In genomic region chr11:2390871-2391662, GRCh38 we compare ENCODE assay signal across 10 cellular contexts. TPM values are rescaled to one million over a fixed set of nuclear protein-coding genes. Genes with fewer than 3 reads are reported as not detected.
DNase-seq lines count a peak whose midpoint lies in the region; ATAC-seq and TF ChIP-seq lines count a peak whose summit lies in the region.
"Had no signal": no experiment of that assay in that cellular context is flagged by ENCODE, and none has a peak within 500 bp of the region (broad histone marks: within the 10 kb centered on the region; RNA-seq: fewer than 3 reads in every experiment).

No MANE protein-coding gene starts in this region.

- H3K27me3 ChIP-seq in IMR-90 (ENCODE audit: control insufficient read depth, insufficient read depth, low read length) (no peaks in the 10 kb centered on the region), transverse colon (no peaks in the 10 kb centered on the region), thyroid gland (no peaks in the 10 kb centered on the region)

- peak overlapping the region; percentile 67 for H3K27ac Mint-ChIP-seq in activated B cell treated with CpG ODN at 0.5 μM for 24 hours
- no peak overlapping the region for H3K27ac Mint-ChIP-seq in activated CD4-positive, alpha-beta memory T cell treated with anti-CD3 and anti-CD28 coated beads for 36 hours

- peak overlapping the region; percentile 39 for H4K91ac ChIP-seq in IMR-90 (ENCODE audit: insufficient read depth, low read depth, low read length)

- POLR2A ChIA-PET in IMR-90 (lab: Charles Lee; ENCODE audit: unreplicated experiment) (no interaction called here), activated B cell treated with CpG ODN at 0.5 μM for 24 hours (lab: Charles Lee) (interaction anchor here (0.6 to 2.2 kb wide), 5 partner anchors 8 to 518 kb away, joined by 3 to 16 read pairs (median 4); partner anchors contain the start of genes CD81 and TSSC4)
- POLR2A ChIA-PET in activated CD4-positive, alpha-beta memory T cell treated with anti-CD3 and anti-CD28 coated beads for 36 hours (lab: Charles Lee) = interaction anchor here (1.9 kb wide), 1 partner anchor 14 kb away, joined by 5 read pairs; the partner anchor contains the start of gene CD81

- WGBS in IMR-90 (ENCODE audit: extremely low coverage in 2 of 2, insufficient read length in 1 of 2), 2 experiments = 85% methylated on average over 8 of the region's 16 CpGs; no CpG with 5 or more reads in 1 of the 2 experiments
- WGBS in transverse colon (ENCODE audit: low coverage in 1 of 2), 2 donors = 72% methylated on average over 15 of the region's 16 CpGs; no CpG with 5 or more reads in 1 of the 2 donors
- WGBS in thyroid gland, 2 donors = 82 to 92% methylated on average over 9 to 13 of the region's 16 CpGs

- H3K18ac ChIP-seq in IMR-90 (ENCODE audit: low read depth, low read length) = no peak overlapping the region

- H3K36me3 Mint-ChIP-seq in activated B cell treated with CpG ODN at 0.5 μM for 24 hours (ENCODE audit: low read depth) = peaks cover 14% of the 10 kb centered on the region
- peaks cover 3% of the 10 kb centered on the region for H3K36me3 Mint-ChIP-seq in activated CD4-positive, alpha-beta memory T cell treated with anti-CD3 and anti-CD28 coated beads for 36 hours

- TF ChIP-seq POLR2A in IMR-90 (IDR thresholded peaks at IDR 0.05; ENCODE audit: low read depth, low read length) = no peak
- no peak for TF ChIP-seq POLR2A in transverse colon (IDR thresholded peaks at IDR 0.05)
- TF ChIP-seq POLR2A in thyroid gland (IDR thresholded peaks at IDR 0.05) = no peak

- H2AK5ac ChIP-seq in IMR-90 (ENCODE audit: low read depth, low read length) = peak overlapping the region; percentile 96

- H3K4me1 Mint-ChIP-seq in activated B cell treated with CpG ODN at 0.5 μM for 24 hours = peaks cover 85% of the 10 kb centered on the region
- H3K4me1 Mint-ChIP-seq in activated CD4-positive, alpha-beta memory T cell treated with anti-CD3 and anti-CD28 coated beads for 36 hours (ENCODE audit: low read depth) = peaks cover 19% of the 10 kb centered on the region

- peak overlapping the region; percentile 64 for H2AFZ ChIP-seq in IMR-90 (replicated peaks; ENCODE audit: low read length, poor library complexity)
- H2AFZ ChIP-seq: PC-9 had no signal

- H2BK15ac ChIP-seq in IMR-90 (ENCODE audit: low read depth, low read length) = no peak overlapping the region; the same call in 2 of the 3 replicates

- no peaks in the 10 kb centered on the region for H3K27me3 Mint-ChIP-seq in activated B cell treated with CpG ODN at 0.5 μM for 24 hours
- H3K27me3 Mint-ChIP-seq in activated CD4-positive, alpha-beta memory T cell treated with anti-CD3 and anti-CD28 coated beads for 36 hours = no peaks in the 10 kb centered on the region

- CTCF ChIA-PET in IMR-90 (lab: Yijun Ruan, JAX) = interaction anchor here (1.1 kb wide), 1 partner anchor 85 kb away, joined by 3 read pairs; no protein-coding TSS in a partner anchor
- CTCF ChIA-PET in activated B cell treated with CpG ODN at 0.5 μM for 24 hours (lab: Charles Lee) = interaction anchor here (1.6 kb wide), 1 partner anchor 30 kb away, joined by 3 read pairs; no protein-coding TSS in a partner anchor
- CTCF ChIA-PET in activated CD4-positive, alpha-beta memory T cell treated with anti-CD3 and anti-CD28 coated beads for 36 hours (lab: Charles Lee) = no interaction called here

- H2BK120ac ChIP-seq in IMR-90 (ENCODE audit: low read depth, low read length) = peak overlapping the region; percentile 40

- no peak overlapping the region for H2BK20ac ChIP-seq in IMR-90 (ENCODE audit: low read depth, low read length)

- peak overlapping the region; percentile 72 for H3K4ac ChIP-seq in IMR-90 (ENCODE audit: low read depth, low read length)

- H2BK5ac ChIP-seq in IMR-90 (ENCODE audit: low read depth, low read length, poor library complexity, severe bottlenecking) = peak overlapping the region; percentile 49

- H3K4me3 Mint-ChIP-seq in activated B cell treated with CpG ODN at 0.5 μM for 24 hours = no peak overlapping the region
- no peak overlapping the region for H3K4me3 Mint-ChIP-seq in activated CD4-positive, alpha-beta memory T cell treated with anti-CD3 and anti-CD28 coated beads for 36 hours

- no peak for TF ChIP-seq RAD21 in IMR-90 (IDR thresholded peaks at IDR 0.05; ENCODE audit: low read length)

- BruUV-seq in IMR-90 (replicated peaks; lab: Mats Ljungman, UMichigan) = no TSS peak

- peak; percentile 89 for ATAC-seq in IMR-90 (ENCODE audit: low read depth)
- peak; percentile 13 for ATAC-seq in activated B cell treated with CpG ODN at 0.5 μM for 24 hours (ENCODE audit: low read depth)
- no peak for ATAC-seq in HG03159 (IDR thresholded peaks at IDR 0.05; ENCODE audit: unreplicated experiment)

- peaks cover 19 to 59% of the 10 kb centered on the region in 2 experiments for H3K79me1 ChIP-seq in IMR-90 (ENCODE audit: low read depth in 1 of 2, low read length in 2 of 2)

- H4K5ac ChIP-seq in IMR-90 (ENCODE audit: low read depth, low read length) = no peak overlapping the region

- H3K27ac ChIP-seq in IMR-90 (ENCODE audit: insufficient read depth, low read length) (peak overlapping the region; percentile 73), transverse colon (peak overlapping the region; percentile 75 to 99 (median 92)), thyroid gland (peak overlapping the region in 1 of 3 donors; percentile 3)
- H3K27ac ChIP-seq: PC-9 had no signal

- H3K9me1 ChIP-seq in IMR-90 (ENCODE audit: insufficient read depth, low read length) = peaks cover 4% of the 10 kb centered on the region; the same call in 1 of the 2 replicates

- H3K14ac ChIP-seq in IMR-90 (replicated peaks; ENCODE audit: low read depth, low read length) = peak overlapping the region; percentile 63; the same call in 1 of the 2 replicates

- H3K36me3 ChIP-seq in IMR-90 (ENCODE audit: control insufficient read depth, insufficient read depth, low read length) (peaks cover 41% of the 10 kb centered on the region), transverse colon (no peaks in the 10 kb centered on the region), thyroid gland (peaks cover 17 to 31% of the 10 kb centered on the region in 2 donors)

- no peak overlapping the region for H3K4me2 ChIP-seq in IMR-90 (ENCODE audit: low read depth, low read length)
- H3K4me2 ChIP-seq: PC-9 had no signal

- no peak overlapping the region for H3K9ac ChIP-seq in IMR-90 (ENCODE audit: low read depth, low read length)

- TF ChIP-seq EP300 in transverse colon (IDR thresholded peaks at IDR 0.05; ENCODE audit: low read depth) = no peak

- H3K9me3 ChIP-seq in IMR-90 (ENCODE audit: control insufficient read depth, insufficient read depth, low read length) (no peaks in the 10 kb centered on the region), transverse colon (no peaks in the 10 kb centered on the region), thyroid gland (no peaks in the 10 kb centered on the region)

- H3K23ac ChIP-seq in IMR-90 (ENCODE audit: low read depth, low read length) = no peak overlapping the region

- DNase-seq in IMR-90 (peak; percentile 78), activated B cell treated with CpG ODN at 0.5 μM for 24 hours (no peak), iris pigment epithelial cell (ENCODE audit: low read depth) (peak; percentile 61), transverse colon (peak; percentile 61), thyroid gland (no peak), CD1c-positive myeloid dendritic cell (ENCODE audit: extremely low spot score) (no peak)
- DNase-seq in activated CD4-positive, alpha-beta memory T cell treated with anti-CD3 and anti-CD28 coated beads for 36 hours = no peak
- DNase-seq: GOT3 had no signal

- peak overlapping the region; percentile 49 to 75; a peak in 3 of 4 replicates for H4K8ac ChIP-seq in IMR-90 (ENCODE audit: low read depth in 2 of 2, low read length in 2 of 2)

- in situ Hi-C loops in IMR-90 (cut with MboI; ENCODE audit: low sequenced_read_pairs) = no loop called here
- in situ Hi-C loops in transverse colon (cut with MboI; ENCODE audit: low pct_ligation_motif_present in 1 of 4, low pct_unique_long_range_greater_than_20kb in 1 of 4, low sequenced_read_pairs in 3 of 4) = no loop called here

- H3K56ac ChIP-seq in IMR-90 (ENCODE audit: extremely low read depth, insufficient read depth, low read length) = 0 out of 2 replicates have a peak overlapping the region, but pooled peaks have one; percentile 3

- TF ChIP-seq CTCF in IMR-90 (conservative IDR thresholded peaks at IDR 0.05; ENCODE audit: low read depth, low read length) (no peak), activated B cell treated with CpG ODN at 0.5 μM for 24 hours (IDR thresholded peaks at IDR 0.05) (no peak), transverse colon (IDR thresholded peaks at IDR 0.05) (no peak), thyroid gland (IDR thresholded peaks at IDR 0.05) (no peak)

- peaks cover 37% of the 10 kb centered on the region for H3K4me1 ChIP-seq in IMR-90 (ENCODE audit: control insufficient read depth, insufficient read depth, low read length)
- H3K4me1 ChIP-seq in transverse colon = peaks cover 50 to 62% (median 58%) of the 10 kb centered on the region in 4 donors
- peaks cover 37 to 51% of the 10 kb centered on the region in 2 donors for H3K4me1 ChIP-seq in thyroid gland

- intact Hi-C loops in IMR-90 (cut with micrococcal nuclease) (no loop called here), activated B cell treated with CpG ODN at 0.5 μM for 24 hours (cut with micrococcal nuclease) (loop anchor here (5.0 kb wide), 1 partner anchor 249 kb away; no protein-coding TSS in a partner anchor), transverse colon (cut with DNase I; ENCODE audit: low total_unique reads) (no loop called here), thyroid gland (cut with DNase I) (no loop called here)
- intact Hi-C loops in activated CD4-positive, alpha-beta memory T cell treated with anti-CD3 and anti-CD28 coated beads for 36 hours (cut with micrococcal nuclease) = no loop called here

- no peak overlapping the region for H3K4me3 ChIP-seq in IMR-90 (ENCODE audit: insufficient read depth, low read depth, low read length)
- H3K4me3 ChIP-seq in transverse colon = no peak overlapping the region
- no peak overlapping the region for H3K4me3 ChIP-seq in thyroid gland (replicated peaks in 1 of 3)
- H3K4me3 ChIP-seq: PC-9 had no signal

- H3K9me3 Mint-ChIP-seq in activated B cell treated with CpG ODN at 0.5 μM for 24 hours = no peaks in the 10 kb centered on the region
- H3K9me3 Mint-ChIP-seq in activated CD4-positive, alpha-beta memory T cell treated with anti-CD3 and anti-CD28 coated beads for 36 hours = no peaks in the 10 kb centered on the region

- dilution Hi-C loops in IMR-90 (cut with HindIII; ENCODE audit: low sequenced_read_pairs, unreplicated experiment) = no loop called here

- peaks cover 62% of the 10 kb centered on the region for H4K20me1 ChIP-seq in IMR-90 (ENCODE audit: insufficient read depth, low read length)

- H2AK9ac ChIP-seq in IMR-90 (replicated peaks; ENCODE audit: low read depth, low read length, poor library complexity) = peak overlapping the region; percentile 97

RNA-seq across cellular contexts. Expression of gene TSSC4, which starts 9.5 kb away (rescaled TPM):
- total RNA-seq in IMR-90 (2012; rRNA removed) = 40.0 and 45.3 TPM in 2 replicates
- 34.9 and 43.2 TPM in 2 replicates for polyA plus RNA-seq in IMR-90 (2012; rRNA removed)
- polyA plus RNA-seq in IMR-90 (2012; cell fraction: cytosol; rRNA removed) = 31.3 and 46.1 TPM in 2 replicates
- polyA plus RNA-seq in IMR-90 (2012; cell fraction: nucleus; rRNA removed; ENCODE audit: low replicate concordance) = 40.8 and 137 TPM in 2 replicates
- 59.4 and 59.7 TPM in 2 replicates for total RNA-seq in activated B cell treated with CpG ODN at 0.5 μM for 24 hours
- 10 to 100 TPM; 13.3 to 38.9 (median 36.0) TPM for total RNA-seq in transverse colon
- total RNA-seq in activated CD4-positive, alpha-beta memory T cell treated with anti-CD3 and anti-CD28 coated beads for 36 hours = 10 to 100 TPM; 33.8 to 40.2 TPM
- total RNA-seq in thyroid gland = 10 to 100 TPM; 37.5 to 62.3 (median 45.1) TPM

RNA-seq across cellular contexts. Expression of gene CD81, which starts 14.0 kb away (rescaled TPM):
- total RNA-seq in IMR-90 (2012; rRNA removed) (119 and 159 TPM in 2 replicates), activated B cell treated with CpG ODN at 0.5 μM for 24 hours (130 and 132 TPM in 2 replicates), transverse colon (100 to 1,000 TPM; 156 to 406 (median 255) TPM), thyroid gland (100 to 1,000 TPM; 264 to 370 (median 298) TPM)
- 566 and 689 TPM in 2 replicates for polyA plus RNA-seq in IMR-90 (2012; rRNA removed)
- polyA plus RNA-seq in IMR-90 (2012; cell fraction: cytosol; rRNA removed) = 940 and 1,395 TPM in 2 replicates
- polyA plus RNA-seq in IMR-90 (2012; cell fraction: nucleus; rRNA removed; ENCODE audit: low replicate concordance) = 328 and 597 TPM in 2 replicates
- 100 to 1,000 TPM; 177 to 178 TPM for total RNA-seq in activated CD4-positive, alpha-beta memory T cell treated with anti-CD3 and anti-CD28 coated beads for 36 hours

RNA-seq across cellular contexts. Expression of gene TRPM5, which starts 53.2 kb away (rescaled TPM):
- not detected in 2 replicates for total RNA-seq in IMR-90 (2012; rRNA removed)
- not detected in 2 replicates for polyA plus RNA-seq in IMR-90 (2012; rRNA removed)
- polyA plus RNA-seq in IMR-90 (2012; cell fraction: cytosol; rRNA removed) = not detected in 2 replicates
- 0.02 TPM in 1 of 2 replicates, not detected in the other for polyA plus RNA-seq in IMR-90 (2012; cell fraction: nucleus; rRNA removed; ENCODE audit: low replicate concordance)
- total RNA-seq in activated B cell treated with CpG ODN at 0.5 μM for 24 hours = not detected in 2 replicates
- 1 to 10 TPM; 1.4 to 7.5 (median 4.3) TPM for total RNA-seq in transverse colon
- total RNA-seq in activated CD4-positive, alpha-beta memory T cell treated with anti-CD3 and anti-CD28 coated beads for 36 hours = not detected
- 1 to 10 TPM in 1 of 4 donors, under 1 TPM in 3; 0.54 to 2.4 (median 0.73) TPM for total RNA-seq in thyroid gland
- total RNA-seq: PC-9 had no signal

RNA-seq across cellular contexts. Expression of gene KCNQ1, which starts 53.7 kb away (rescaled TPM):
- not detected in 2 replicates for total RNA-seq in IMR-90 (2012; rRNA removed)
- 0.07 TPM in 1 of 2 replicates, not detected in the other for polyA plus RNA-seq in IMR-90 (2012; rRNA removed)
- 0.02 TPM in 1 of 2 replicates, not detected in the other for polyA plus RNA-seq in IMR-90 (2012; cell fraction: cytosol; rRNA removed)
- polyA plus RNA-seq in IMR-90 (2012; cell fraction: nucleus; rRNA removed; ENCODE audit: low replicate concordance) = 0.14 and 0.17 TPM in 2 replicates
- 6.5 and 8.6 TPM in 2 replicates for total RNA-seq in activated B cell treated with CpG ODN at 0.5 μM for 24 hours
- total RNA-seq in transverse colon = 10 to 100 TPM in 3 of 4 donors, 1 to 10 TPM in 1; 5.6 to 46.8 (median 24.6) TPM
- 10 to 100 TPM; 10.7 to 10.8 TPM for total RNA-seq in activated CD4-positive, alpha-beta memory T cell treated with anti-CD3 and anti-CD28 coated beads for 36 hours
- total RNA-seq in thyroid gland = 100 to 1,000 TPM in 2 of 4 donors, 10 to 100 TPM in 2; 51.3 to 103 (median 97.8) TPM
- total RNA-seq: PC-9 had no signal

Comparison
In these comparisons a context has a peak if more than half of its experiments do, and no peak if none do; other contexts are left out.
1. DNase-seq: peak in IMR-90 (single experiment), iris pigment epithelial cell (single experiment) and transverse colon (single experiment); none in activated B cell treated with CpG ODN at 0.5 μM for 24 hours (single experiment), activated CD4-positive, alpha-beta memory T cell treated with anti-CD3 and anti-CD28 coated beads for 36 hours (single experiment), thyroid gland (0 of 2) and CD1c-positive myeloid dendritic cell (single experiment).